In genomic region chr4:140645614-140646412, GRCh38 we compare ENCODE assay signal across 1 cellular context.
TF ChIP-seq lines count a peak whose summit lies in the region.

No MANE protein-coding gene starts in this region.

TF ChIP-seq in HepG2, 621 proteins besides CTCF, POLR2A, EP300 and RAD21 (continued from another document and continues in another):
- no peak for TF ChIP-seq ZHX1 (CRISPR knock-in tag; IDR thresholded peaks at IDR 0.05; ENCODE audit: low read depth)
- no peak for TF ChIP-seq ZBTB2 (CRISPR knock-in tag; IDR thresholded peaks at IDR 0.05; ENCODE audit: low read depth)
- no peak for TF ChIP-seq HOXA9 (CRISPR knock-in tag; IDR thresholded peaks at IDR 0.05; ENCODE audit: borderline replicate concordance)
- TF ChIP-seq ZNF230 (CRISPR knock-in tag; IDR thresholded peaks at IDR 0.05): no peak
- no peak for TF ChIP-seq ZNF274 (CRISPR knock-in tag; IDR thresholded peaks at IDR 0.05)
- no peak for TF ChIP-seq TERF1 (CRISPR knock-in tag; IDR thresholded peaks at IDR 0.05)
- no peak for TF ChIP-seq ZNF225 (CRISPR knock-in tag; IDR thresholded peaks at IDR 0.05)
- no peak for TF ChIP-seq ZNF607 (CRISPR knock-in tag; IDR thresholded peaks at IDR 0.05; ENCODE audit: borderline replicate concordance)
- TF ChIP-seq ZNF652 (CRISPR knock-in tag; IDR thresholded peaks at IDR 0.05; ENCODE audit: borderline replicate concordance, low read depth): no peak
- no peak for TF ChIP-seq CEBPZ (IDR thresholded peaks at IDR 0.05; ENCODE audit: low read length)
- TF ChIP-seq ZNF800 (CRISPR knock-in tag; IDR thresholded peaks at IDR 0.05): no peak
- TF ChIP-seq MIER2 (CRISPR knock-in tag; IDR thresholded peaks at IDR 0.05): peak; percentile 23; the same call in 1 of the 2 replicates
- 0 out of 2 replicates have a peak, but pooled peaks have one; percentile 44 for TF ChIP-seq MLX (CRISPR knock-in tag; IDR thresholded peaks at IDR 0.05)
- no peak for TF ChIP-seq ZNF777 (CRISPR knock-in tag; IDR thresholded peaks at IDR 0.05)
- TF ChIP-seq ZNF781 (CRISPR knock-in tag; IDR thresholded peaks at IDR 0.05; ENCODE audit: borderline replicate concordance, not compliant biosample characterization): no peak
- no peak for TF ChIP-seq GMEB2 (CRISPR knock-in tag; IDR thresholded peaks at IDR 0.05; ENCODE audit: low read depth)
- peak; percentile 38; the same call in 1 of the 2 replicates for TF ChIP-seq TARDBP (CRISPR knock-in tag; IDR thresholded peaks at IDR 0.05)
- no peak for TF ChIP-seq EEA1 (CRISPR knock-in tag; IDR thresholded peaks at IDR 0.05; ENCODE audit: borderline replicate concordance)
- no peak for TF ChIP-seq MTF2 (CRISPR knock-in tag; IDR thresholded peaks at IDR 0.05; ENCODE audit: borderline replicate concordance)
- no peak for TF ChIP-seq HBP1 (CRISPR knock-in tag; IDR thresholded peaks at IDR 0.05; ENCODE audit: low read depth)
- no peak for TF ChIP-seq LCORL (IDR thresholded peaks at IDR 0.05)
- TF ChIP-seq LCORL (CRISPR knock-in tag; IDR thresholded peaks at IDR 0.05): peak; percentile 56; the same call in 1 of the 2 replicates
- no peak for TF ChIP-seq ZNF816 (CRISPR knock-in tag; IDR thresholded peaks at IDR 0.05; ENCODE audit: borderline replicate concordance)
- no peak for TF ChIP-seq ATF7 (IDR thresholded peaks at IDR 0.05)
- no peak for TF ChIP-seq ATF7 (CRISPR knock-in tag; IDR thresholded peaks at IDR 0.05)
- TF ChIP-seq AKNA (CRISPR knock-in tag; IDR thresholded peaks at IDR 0.05; ENCODE audit: borderline replicate concordance): no peak
- no peak for TF ChIP-seq SP1 (IDR thresholded peaks at IDR 0.05)
- TF ChIP-seq SP1 (CRISPR knock-in tag; IDR thresholded peaks at IDR 0.05): no peak
- TF ChIP-seq ZNF773 (CRISPR knock-in tag; IDR thresholded peaks at IDR 0.05; ENCODE audit: borderline replicate concordance): no peak
- no peak for TF ChIP-seq ZBTB7A (CRISPR knock-in tag; IDR thresholded peaks at IDR 0.05)
- TF ChIP-seq ZNF792 (CRISPR knock-in tag; IDR thresholded peaks at IDR 0.05): no peak
- TF ChIP-seq ZFP36 (IDR thresholded peaks at IDR 0.05; ENCODE audit: borderline replicate concordance, low read depth, low read length, partially characterized antibody): no peak
- TF ChIP-seq HNRNPLL (IDR thresholded peaks at IDR 0.05; ENCODE audit: low read depth, low read length, poor library complexity, severe bottlenecking): no peak
- no peak for TF ChIP-seq ZBTB21 (CRISPR knock-in tag; IDR thresholded peaks at IDR 0.05)
- no peak for TF ChIP-seq SRSF4 (IDR thresholded peaks at IDR 0.05; ENCODE audit: low read depth, low read length, poor library complexity, severe bottlenecking)
- no peak for TF ChIP-seq PATZ1 (CRISPR knock-in tag; IDR thresholded peaks at IDR 0.05)
- TF ChIP-seq ZNF672 (CRISPR knock-in tag; IDR thresholded peaks at IDR 0.05): no peak
